ENCODE assay signal across 16 cellular contexts in the genomic region with DNA sequence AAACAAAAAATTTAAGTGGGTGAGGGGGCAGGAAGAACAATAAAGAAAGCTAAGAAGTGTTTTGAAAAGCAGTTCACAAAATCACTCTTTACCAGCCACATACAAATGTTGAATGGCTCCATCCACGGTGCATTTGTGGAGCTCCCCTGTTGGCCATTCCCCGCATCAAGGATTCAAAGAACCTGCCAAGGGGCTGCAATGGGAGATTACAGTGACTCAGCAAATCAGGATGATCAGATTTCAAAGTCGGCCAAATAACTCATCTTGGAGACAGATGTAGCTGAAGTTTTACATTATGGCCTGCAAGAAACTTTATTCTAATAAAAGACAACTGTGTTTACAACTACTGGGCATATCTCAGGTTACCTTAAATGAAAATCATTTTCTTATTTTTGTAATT. TPM values are rescaled to one million over a fixed set of nuclear protein-coding genes. Genes with fewer than 3 reads are reported as not detected.
DNase-seq lines count a peak whose midpoint lies in the region; ATAC-seq and TF ChIP-seq lines count a peak whose summit lies in the region.
"Had no signal": no experiment of that assay in that cellular context is flagged by ENCODE, and none has a peak within 500 bp of the region (broad histone marks: within the 10 kb centered on the region; RNA-seq: fewer than 3 reads in every experiment).

No MANE protein-coding gene starts in this region.

- DNase-seq in HS-27A (ENCODE audit: low read depth): peak; percentile 8
- DNase-seq in SK-MEL-5 (ENCODE audit: low read depth, low spot score): peak; percentile 11
- DNase-seq in foreskin fibroblast: peak; percentile 13 to 73
- no peak for DNase-seq in NCI-H1694 treated with DMSO at 0.1 percent for 48 hours (lab: John Stamatoyannopoulos, UW)
- DNase-seq in central memory CD4-positive, alpha-beta T cell: no peak
- no peak for DNase-seq in NK-92 (lab: John Stamatoyannopoulos, UW; ENCODE audit: unreplicated experiment)
- DNase-seq: activated B cell treated with CpG ODN at 0.5 μM for 24 hours; anterior cingulate cortex; DND-41; effector memory CD8-positive, alpha-beta T cell; head of caudate nucleus; NCI-H226; SHP77; stimulated activated CD4-positive, alpha-beta T cell treated with anti-CD3 and anti-CD28 coated beads, Interleukin-12 subunit alpha, Interleukin-12 subunit beta, amount 100 ng/mL, for 4 hours had no signal

- ATAC-seq in HG03159 (IDR thresholded peaks at IDR 0.05; ENCODE audit: unreplicated experiment): no peak
- ATAC-seq: effector memory CD8-positive, alpha-beta T cell had no signal

- in situ Hi-C loops in SK-MEL-5 (cut with HindIII; ENCODE audit: low pct_unique_long_range_greater_than_20kb, low sequenced_read_pairs): no loop called here

- H2AFZ ChIP-seq in ACC112 (ENCODE audit: low read length, unreplicated experiment): no peak overlapping the region

- TF ChIP-seq CTCF in foreskin fibroblast (IDR thresholded peaks at IDR 0.05; ENCODE audit: low read depth, low read length): no peak

- H3K36me3 ChIP-seq in ACC112 (ENCODE audit: insufficient read depth, low read length): no peaks in the 10 kb centered on the region

- H3K79me2 ChIP-seq in ACC112 (ENCODE audit: control insufficient read depth, insufficient read depth, low read length, unreplicated experiment): no peaks in the 10 kb centered on the region

- peak overlapping the region; percentile 62 for H3K27ac ChIP-seq in ACC112 (ENCODE audit: low read depth, low read length)

- H3K4me3 ChIP-seq in ACC112 (ENCODE audit: low read depth, low read length) (no peak overlapping the region), foreskin fibroblast (ENCODE audit: low read depth in 1 of 2, low read length in 2 of 2) (no peak overlapping the region)

- H3K27me3 ChIP-seq in ACC112 (ENCODE audit: insufficient read depth, low read length): no peaks in the 10 kb centered on the region

- peaks cover 43% of the 10 kb centered on the region for H3K4me1 ChIP-seq in ACC112 (ENCODE audit: control insufficient read depth, insufficient read depth, low read length, unreplicated experiment)

RNA-seq across cellular contexts. Expression of a gene that starts 26.9 kb away (rescaled TPM):
- 0.03 TPM in 1 of 2 replicates, not detected in the other for total RNA-seq in SK-MEL-5 (2014; rRNA removed; shearing (Covaris generic))
- polyA plus RNA-seq in SK-MEL-5 (2015; cell fraction: cytosol; rRNA removed): not detected in 2 replicates
- 0.11 TPM in 1 of 2 replicates, not detected in the other for polyA plus RNA-seq in SK-MEL-5 (2015; cell fraction: nucleus; rRNA removed)

RNA-seq across cellular contexts. Expression of a gene that starts 27.4 kb away (rescaled TPM):
- not detected in 2 replicates for total RNA-seq in SK-MEL-5 (2014; rRNA removed; shearing (Covaris generic))
- 0.01 TPM in 1 of 2 replicates, not detected in the other for polyA plus RNA-seq in SK-MEL-5 (2015; cell fraction: cytosol; rRNA removed)
- polyA plus RNA-seq in SK-MEL-5 (2015; cell fraction: nucleus; rRNA removed): not detected in 2 replicates

Comparison
In these comparisons a context has a peak if more than half of its experiments do, and no peak if none do; other contexts are left out.
1. DNase-seq: peak in HS-27A (single experiment), SK-MEL-5 (single experiment) and foreskin fibroblast (2 of 2); none in NCI-H1694 treated with DMSO at 0.1 percent for 48 hours (single experiment), central memory CD4-positive, alpha-beta T cell (single experiment) and NK-92 (single experiment).